ENCODE assay signal across 14 cellular contexts in the genomic region with DNA sequence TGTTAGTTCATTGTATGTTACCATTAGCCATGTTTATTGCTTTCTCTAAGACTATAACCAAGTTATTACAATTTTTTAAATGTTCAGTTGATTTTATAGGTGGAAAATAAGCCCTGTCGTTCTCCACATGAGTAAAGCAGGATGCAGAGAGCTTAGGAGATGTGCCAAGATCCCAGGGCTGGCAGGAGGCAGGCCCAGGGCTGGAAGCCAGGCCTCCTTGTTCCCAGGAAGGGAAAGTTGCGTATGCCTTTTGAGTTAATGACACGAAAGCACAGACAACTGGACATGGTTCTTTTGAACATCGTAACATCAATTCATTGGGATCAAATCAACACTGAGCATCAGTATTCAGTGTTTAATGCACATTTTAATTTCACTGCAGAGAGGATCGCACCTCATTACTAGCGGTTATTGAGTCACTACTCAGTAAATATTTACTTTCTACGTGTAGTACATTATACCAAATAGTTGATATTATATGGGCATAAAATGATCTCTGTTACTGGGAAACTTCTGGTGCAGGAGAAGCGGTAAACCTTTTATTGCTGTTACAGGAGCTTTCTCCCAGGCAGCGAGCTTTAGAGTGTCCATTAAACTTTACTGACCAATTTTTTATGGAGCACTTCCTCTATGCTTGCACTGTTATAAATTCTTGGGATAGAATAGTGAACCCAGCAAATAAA.
DNase-seq lines count a peak whose midpoint lies in the region; ATAC-seq and TF ChIP-seq lines count a peak whose summit lies in the region.
"Had no signal": no experiment of that assay in that cellular context is flagged by ENCODE, and none has a peak within 500 bp of the region (broad histone marks: within the 10 kb centered on the region; RNA-seq: fewer than 3 reads in every experiment).

No MANE protein-coding gene starts in this region.

- intact Hi-C loops in heart left ventricle (cut with DNase I) = no loop called here

- no peak for TF ChIP-seq POLR2A in heart left ventricle (IDR thresholded peaks at IDR 0.05)

- H3K27me3 Mint-ChIP-seq in stimulated activated naive CD8-positive, alpha-beta T cell treated with anti-CD3 and anti-CD28 coated beads, Interleukin-15, amount 100 ng/mL, for 72 hours = no peaks in the 10 kb centered on the region
- H3K27me3 Mint-ChIP-seq: activated T-cell treated with anti-CD3 and anti-CD28 coated beads, Interleukin-2, amount 50 U/mL, for 24 hours; effector memory CD8-positive, alpha-beta T cell had no signal

- no peaks in the 10 kb centered on the region for H3K9me3 ChIP-seq in heart left ventricle

- DNase-seq in M059J (ENCODE audit: low read depth) (peak; percentile 47), heart left ventricle (peak; percentile 60 to 77 (median 68)), retinal pigment epithelial cell (ENCODE audit: low read depth) (peak; percentile 66), GM10248 (ENCODE audit: extremely low spot score) (no peak), GM19240 (ENCODE audit: insufficient read length, low spot score) (no peak)
- no peak for DNase-seq in stimulated activated naive CD4-positive, alpha-beta T cell (lab: John Stamatoyannopoulos, UW)
- DNase-seq in stimulated activated naive CD8-positive, alpha-beta T cell treated with anti-CD3 and anti-CD28 coated beads, Interleukin-15, amount 100 ng/mL, for 72 hours = no peak
- DNase-seq: activated T-cell treated with anti-CD3 and anti-CD28 coated beads, Interleukin-2, amount 50 U/mL, for 24 hours; effector memory CD8-positive, alpha-beta T cell; NCI-H1930 had no signal

- H3K4me3 ChIP-seq in heart left ventricle (no peak overlapping the region), retinal pigment epithelial cell (ENCODE audit: low read length) (no peak overlapping the region)
- H3K4me3 ChIP-seq: skin epidermis had no signal

- WGBS in heart left ventricle, 4 donors = 55 to 65% (median 63%) methylated on average over 9 of the region's 9 CpGs

- CTCF ChIA-PET in GM10248 (lab: Yijun Ruan, JAX) = interaction anchor here (0.8 to 1.4 kb wide), 3 partner anchors 16 to 112 kb away, joined by 3 read pairs; no protein-coding TSS in a partner anchor

- peaks cover 0 to 35% (median 16%) of the 10 kb centered on the region in 12 donors for H3K4me1 ChIP-seq in heart left ventricle

- H3K4me1 Mint-ChIP-seq in stimulated activated naive CD8-positive, alpha-beta T cell treated with anti-CD3 and anti-CD28 coated beads, Interleukin-15, amount 100 ng/mL, for 72 hours = peaks cover 35% of the 10 kb centered on the region

- POLR2A ChIA-PET in GM10248 (lab: Yijun Ruan, JAX) = no interaction called here

- peak; percentile 86 to 93 (median 90) for ATAC-seq in heart left ventricle
- ATAC-seq in stimulated activated naive CD8-positive, alpha-beta T cell treated with anti-CD3 and anti-CD28 coated beads, Interleukin-15, amount 100 ng/mL, for 72 hours = no peak
- ATAC-seq: effector memory CD8-positive, alpha-beta T cell; stimulated activated effector memory CD8-positive, alpha-beta T cell treated with anti-CD3 and anti-CD28 coated beads, Interleukin-12 subunit alpha, Interleukin-12 subunit beta, amount 100 ng/mL, for 72 hours had no signal

- H3K27ac ChIP-seq in VCaP (peak overlapping the region; percentile 82), heart left ventricle (peak overlapping the region in 7 of 12 donors; percentile 5 to 72 (median 32))
- H3K27ac ChIP-seq: skin epidermis had no signal

- no peaks in the 10 kb centered on the region for H3K27me3 ChIP-seq in heart left ventricle

- no peak overlapping the region for H3K27ac Mint-ChIP-seq in stimulated activated naive CD8-positive, alpha-beta T cell treated with anti-CD3 and anti-CD28 coated beads, Interleukin-15, amount 100 ng/mL, for 72 hours
- H3K27ac Mint-ChIP-seq: activated T-cell treated with anti-CD3 and anti-CD28 coated beads, Interleukin-2, amount 50 U/mL, for 24 hours; effector memory CD8-positive, alpha-beta T cell; stimulated activated effector memory CD8-positive, alpha-beta T cell treated with anti-CD3 and anti-CD28 coated beads, Interleukin-12 subunit alpha, Interleukin-12 subunit beta, amount 100 ng/mL, for 72 hours; T-helper 1 cell treated with Interleukin-12 subunit alpha and Interleukin-12 subunit beta and Interleukin-4 antibody, amounts not matched to agents 30 μg/mL and 1 μg/mL, for 36 hours had no signal

- H3K9me3 Mint-ChIP-seq in stimulated activated naive CD8-positive, alpha-beta T cell treated with anti-CD3 and anti-CD28 coated beads, Interleukin-15, amount 100 ng/mL, for 72 hours = peaks cover 11 to 19% of the 10 kb centered on the region in 2 donors
- H3K9me3 Mint-ChIP-seq: effector memory CD8-positive, alpha-beta T cell; stimulated activated effector memory CD8-positive, alpha-beta T cell treated with anti-CD3 and anti-CD28 coated beads, Interleukin-12 subunit alpha, Interleukin-12 subunit beta, amount 100 ng/mL, for 72 hours had no signal

- H3K36me3 ChIP-seq in heart left ventricle = peaks cover 0 to 4% (median 0%) of the 10 kb centered on the region in 9 donors

- TF ChIP-seq CTCF in VCaP (conservative IDR thresholded peaks at IDR 0.05) (no peak), heart left ventricle (IDR thresholded peaks at IDR 0.05) (no peak), retinal pigment epithelial cell (conservative IDR thresholded peaks at IDR 0.05; ENCODE audit: low read depth, low read length) (no peak), GM10248 (IDR thresholded peaks at IDR 0.05; ENCODE audit: control extremely low read depth, extremely low read depth, low read depth, missing control alignments) (no peak)

- no peak overlapping the region for H3K4me3 Mint-ChIP-seq in stimulated activated naive CD8-positive, alpha-beta T cell treated with anti-CD3 and anti-CD28 coated beads, Interleukin-15, amount 100 ng/mL, for 72 hours
- H3K4me3 Mint-ChIP-seq: activated T-cell treated with anti-CD3 and anti-CD28 coated beads, Interleukin-2, amount 50 U/mL, for 24 hours; effector memory CD8-positive, alpha-beta T cell; stimulated activated effector memory CD8-positive, alpha-beta T cell treated with anti-CD3 and anti-CD28 coated beads, Interleukin-12 subunit alpha, Interleukin-12 subunit beta, amount 100 ng/mL, for 72 hours; T-helper 1 cell treated with Interleukin-12 subunit alpha and Interleukin-12 subunit beta and Interleukin-4 antibody, amounts not matched to agents 30 μg/mL and 1 μg/mL, for 36 hours had no signal

Comparison
In these comparisons a context has a peak if more than half of its experiments do, and no peak if none do; other contexts are left out.
1. DNase-seq: peak in M059J (single experiment), heart left ventricle (5 of 5) and retinal pigment epithelial cell (single experiment); none in stimulated activated naive CD4-positive, alpha-beta T cell (0 of 6), GM10248 (single experiment), stimulated activated naive CD8-positive, alpha-beta T cell treated with anti-CD3 and anti-CD28 coated beads, Interleukin-15, amount 100 ng/mL, for 72 hours (0 of 2) and GM19240 (single experiment).